Comparison of ENCODE assay signal across 24 cellular contexts in genomic region chr14:91770185-91770584, GRCh38. TPM values are rescaled to one million over a fixed set of nuclear protein-coding genes. Genes with fewer than 3 reads are reported as not detected.
"Had no signal": no experiment of that assay in that cellular context is flagged by ENCODE, and none has a peak within 500 bp of the region (broad histone marks: within the 10 kb centered on the region; RNA-seq: fewer than 3 reads in every experiment).

No MANE protein-coding gene starts in this region.

- H3K4me2 ChIP-seq: KMS-11 had no signal

- H3K9ac ChIP-seq: KMS-11 had no signal

- H3K27ac ChIP-seq: KMS-11, Peyer's patch had no signal

- H3K27me3 ChIP-seq: Peyer's patch had no signal

- ATAC-seq: activated T-helper 17 cell treated with anti-CD3 and anti-CD28 coated beads, Interleukin-2, amount 50 U/mL, for 72 hours had no signal

- DNase-seq: activated B cell treated with CpG ODN at 0.5 μM for 24 hours; activated CD4-positive, alpha-beta memory T cell treated with anti-CD3 and anti-CD28 coated beads for 36 hours; activated CD4-positive, alpha-beta T cell treated with anti-CD3 and anti-CD28 coated beads for 1 hour; activated CD4-positive, alpha-beta T cell treated with anti-CD3 and anti-CD28 coated beads, Interleukin-2, amount 10 ng/mL, durations not matched to agents 7 days and 5 days; activated CD8-positive, alpha-beta memory T cell treated with anti-CD3 and anti-CD28 coated beads for 24 hours; activated gamma-delta T cell treated with Interleukin-2 at 50 U/mL for 16 hours; activated naive CD4-positive, alpha-beta T cell treated with anti-CD3 and anti-CD28 coated beads, Interleukin-2, amount 10 ng/mL, durations not matched to agents 7 days and 5 days; activated naive CD8-positive, alpha-beta T cell treated with anti-CD3 and anti-CD28 coated beads for 36 hours; activated T-cell treated with anti-CD3 and anti-CD28 coated beads for 4 hours; activated T-cell treated with anti-CD3 and anti-CD28 coated beads, Interleukin-2, amount 50 U/mL, for 48 hours; MM.1S; NCI-H1105; NCI-H1436; NCI-H1694 treated with DMSO at 0.1 percent for 48 hours; NCI-H2029 treated with DMSO at 0.1 percent for 48 hours; NCI-H510A treated with DMSO at 0.1 percent for 48 hours; NCI-H69; NK-92 treated with Interleukin-12 subunit alpha and Interleukin-12 subunit beta, amount 100 ng/mL, for 24 hours; OCI-M1; Peyer's patch; SHP77 treated with DMSO at 0.1 percent for 48 hours had no signal

- H3K4me3 ChIP-seq: Peyer's patch had no signal

- H3K4me1 ChIP-seq: Peyer's patch had no signal

- H3K36me3 ChIP-seq: Peyer's patch had no signal

- H3K9me3 ChIP-seq: Peyer's patch had no signal

RNA-seq across cellular contexts. Expression of gene CATSPERB, which starts 38.3 kb away (rescaled TPM):
- total RNA-seq: activated B cell treated with CpG ODN at 0.5 μM for 24 hours, SK-MEL-5 had no signal
